In the genomic region with DNA sequence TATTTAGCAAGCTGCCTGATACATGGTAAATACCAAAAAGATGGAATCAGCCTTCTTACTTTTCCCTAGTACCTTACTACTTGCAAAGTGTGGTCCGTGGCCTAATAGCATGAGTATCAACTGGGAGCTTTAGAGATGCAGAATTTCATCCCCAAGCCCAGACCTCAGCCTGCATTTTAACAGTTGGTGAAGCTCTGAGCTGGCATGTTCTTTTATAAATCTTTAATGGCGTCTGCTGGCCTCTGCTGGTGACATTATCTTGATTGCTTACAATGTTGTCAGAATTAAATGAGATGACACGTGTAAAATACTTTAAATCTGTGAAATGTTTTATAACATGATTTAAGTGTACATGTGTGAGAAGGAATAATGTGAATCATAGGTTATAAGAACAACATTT, we compare ENCODE assay signal across 10 cellular contexts.
DNase-seq lines count a peak whose midpoint lies in the region; ATAC-seq and TF ChIP-seq lines count a peak whose summit lies in the region.
"Had no signal": no experiment of that assay in that cellular context is flagged by ENCODE, and none has a peak within 500 bp of the region (broad histone marks: within the 10 kb centered on the region; RNA-seq: fewer than 3 reads in every experiment).

No MANE protein-coding gene starts in this region.

- no peak overlapping the region for H3K18ac ChIP-seq in mesendoderm (ENCODE audit: low read length)

- H3K23ac ChIP-seq in mesendoderm (ENCODE audit: low read length) = no peak overlapping the region

- DNase-seq in COR-L47 (lab: John Stamatoyannopoulos, UW) (peak; percentile 36), brain microvascular endothelial cell (peak; percentile 46), mesendoderm (peak; percentile 51), NCI-H146 (lab: John Stamatoyannopoulos, UW) (no peak)
- DNase-seq: activated CD8-positive, alpha-beta memory T cell treated with anti-CD3 and anti-CD28 coated beads, Interleukin-2, amount 10 ng/mL, durations not matched to agents 7 days and 5 days; stimulated activated CD4-positive, alpha-beta T cell treated with anti-CD3 and anti-CD28 coated beads, Interleukin-4, amount 100 ng/mL, for 24 hours had no signal

- H3K36me3 ChIP-seq in brain microvascular endothelial cell (replicated peaks) (no peaks in the 10 kb centered on the region), mesendoderm (ENCODE audit: control insufficient read depth, insufficient read depth, low read length) (no peaks in the 10 kb centered on the region)

- ATAC-seq in HG03342 (IDR thresholded peaks at IDR 0.05; ENCODE audit: unreplicated experiment) = no peak
- no peak for ATAC-seq in GM18502 (IDR thresholded peaks at IDR 0.05; ENCODE audit: poor library complexity, unreplicated experiment)
- ATAC-seq in HG03097 (IDR thresholded peaks at IDR 0.05; ENCODE audit: low FRiP score, unreplicated experiment) = no peak
- ATAC-seq: activated CD8-positive, alpha-beta memory T cell treated with anti-CD3 and anti-CD28 coated beads, Interleukin-2, amount 10 ng/mL, durations not matched to agents 7 days and 5 days had no signal

- no peak overlapping the region for H2BK120ac ChIP-seq in mesendoderm (ENCODE audit: low read depth, low read length)

- H3K27ac ChIP-seq in brain microvascular endothelial cell (peak overlapping the region; percentile 68), mesendoderm (ENCODE audit: low read depth, low read length) (no peak overlapping the region)

- H3K79me1 ChIP-seq in mesendoderm (ENCODE audit: low read length) = no peaks in the 10 kb centered on the region

- no CpG with 5 or more reads among the region's 3 CpGs for WGBS in mesendoderm (ENCODE audit: extremely low coverage, insufficient coverage, low lambda C conversion rate)

- H4K8ac ChIP-seq in mesendoderm (ENCODE audit: low read depth, low read length) = no peak overlapping the region

- H3K4me1 ChIP-seq in mesendoderm (ENCODE audit: control insufficient read depth, low read depth, low read length) = peaks cover 7% of the 10 kb centered on the region

- TF ChIP-seq CTCF in brain microvascular endothelial cell (IDR thresholded peaks at IDR 0.05; ENCODE audit: low read depth, low read length, missing control alignments) = peak; percentile 26

- no peak overlapping the region for H3K4me2 ChIP-seq in mesendoderm (ENCODE audit: low read length)

- H3K79me2 ChIP-seq in mesendoderm (ENCODE audit: control insufficient read depth, insufficient read depth, low read length) = no peaks in the 10 kb centered on the region

- H2BK15ac ChIP-seq in mesendoderm (replicated peaks; ENCODE audit: low read depth) = no peak overlapping the region

- no peak overlapping the region for H3K4ac ChIP-seq in mesendoderm (ENCODE audit: low read depth, low read length)

- no peak overlapping the region for H2AK5ac ChIP-seq in mesendoderm (ENCODE audit: low read length)

- no peak overlapping the region for H3K9ac ChIP-seq in mesendoderm (ENCODE audit: low read length)

- no peak overlapping the region for H4K5ac ChIP-seq in mesendoderm (ENCODE audit: low read length)

- no peak overlapping the region for H2BK5ac ChIP-seq in mesendoderm (ENCODE audit: low read length)

- H3K56ac ChIP-seq in mesendoderm (ENCODE audit: low read length) = no peak overlapping the region

- TF ChIP-seq EP300 in Ishikawa (IDR thresholded peaks at IDR 0.05; ENCODE audit: borderline replicate concordance) = no peak

- TF ChIP-seq RAD21 in Ishikawa (IDR thresholded peaks at IDR 0.05; ENCODE audit: low read depth) = peak; percentile 31; the same call in 1 of the 2 replicates

- H3K27me3 ChIP-seq in brain microvascular endothelial cell (replicated peaks) = no peaks in the 10 kb centered on the region
- H3K27me3 ChIP-seq in mesendoderm (ENCODE audit: insufficient read depth, low read length, poor library complexity) = no peaks in the 10 kb centered on the region

- H3K4me3 ChIP-seq in brain microvascular endothelial cell (ENCODE audit: low read depth, low read length) = no peak overlapping the region
- no peak overlapping the region for H3K4me3 ChIP-seq in mesendoderm (ENCODE audit: low read length)

- in situ Hi-C loops in brain microvascular endothelial cell (cut with HindIII; ENCODE audit: low pct_ligation_motif_present, low sequenced_read_pairs) = no loop called here

TF ChIP-seq in Ishikawa, 13 proteins besides CTCF, POLR2A, EP300 and RAD21:
- TF ChIP-seq, protein P1, sequence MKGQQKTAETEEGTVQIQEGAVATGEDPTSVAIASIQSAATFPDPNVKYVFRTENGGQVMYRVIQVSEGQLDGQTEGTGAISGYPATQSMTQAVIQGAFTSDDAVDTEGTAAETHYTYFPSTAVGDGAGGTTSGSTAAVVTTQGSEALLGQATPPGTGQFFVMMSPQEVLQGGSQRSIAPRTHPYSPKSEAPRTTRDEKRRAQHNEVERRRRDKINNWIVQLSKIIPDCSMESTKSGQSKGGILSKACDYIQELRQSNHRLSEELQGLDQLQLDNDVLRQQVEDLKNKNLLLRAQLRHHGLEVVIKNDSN (IDR thresholded peaks at IDR 0.05) = no peak
- TF ChIP-seq TCF12 (IDR thresholded peaks at IDR 0.05; ENCODE audit: low read depth) (no peak), FOXM1 (IDR thresholded peaks at IDR 0.05; ENCODE audit: borderline replicate concordance, low read depth) (no peak), TAF1 (IDR thresholded peaks at IDR 0.05; ENCODE audit: low read depth) (no peak), NFIC (IDR thresholded peaks at IDR 0.05) (no peak), CREB1 (IDR thresholded peaks at IDR 0.05; ENCODE audit: low read depth) (no peak), CEBPB (IDR thresholded peaks at IDR 0.05) (no peak), TEAD4 (IDR thresholded peaks at IDR 0.05) (no peak), YY1 (IDR thresholded peaks at IDR 0.05; ENCODE audit: low read depth) (no peak), EGR1 (IDR thresholded peaks at IDR 0.05) (no peak), ZBTB7A (IDR thresholded peaks at IDR 0.05; ENCODE audit: low read depth) (no peak)
- TF ChIP-seq, protein P2, sequence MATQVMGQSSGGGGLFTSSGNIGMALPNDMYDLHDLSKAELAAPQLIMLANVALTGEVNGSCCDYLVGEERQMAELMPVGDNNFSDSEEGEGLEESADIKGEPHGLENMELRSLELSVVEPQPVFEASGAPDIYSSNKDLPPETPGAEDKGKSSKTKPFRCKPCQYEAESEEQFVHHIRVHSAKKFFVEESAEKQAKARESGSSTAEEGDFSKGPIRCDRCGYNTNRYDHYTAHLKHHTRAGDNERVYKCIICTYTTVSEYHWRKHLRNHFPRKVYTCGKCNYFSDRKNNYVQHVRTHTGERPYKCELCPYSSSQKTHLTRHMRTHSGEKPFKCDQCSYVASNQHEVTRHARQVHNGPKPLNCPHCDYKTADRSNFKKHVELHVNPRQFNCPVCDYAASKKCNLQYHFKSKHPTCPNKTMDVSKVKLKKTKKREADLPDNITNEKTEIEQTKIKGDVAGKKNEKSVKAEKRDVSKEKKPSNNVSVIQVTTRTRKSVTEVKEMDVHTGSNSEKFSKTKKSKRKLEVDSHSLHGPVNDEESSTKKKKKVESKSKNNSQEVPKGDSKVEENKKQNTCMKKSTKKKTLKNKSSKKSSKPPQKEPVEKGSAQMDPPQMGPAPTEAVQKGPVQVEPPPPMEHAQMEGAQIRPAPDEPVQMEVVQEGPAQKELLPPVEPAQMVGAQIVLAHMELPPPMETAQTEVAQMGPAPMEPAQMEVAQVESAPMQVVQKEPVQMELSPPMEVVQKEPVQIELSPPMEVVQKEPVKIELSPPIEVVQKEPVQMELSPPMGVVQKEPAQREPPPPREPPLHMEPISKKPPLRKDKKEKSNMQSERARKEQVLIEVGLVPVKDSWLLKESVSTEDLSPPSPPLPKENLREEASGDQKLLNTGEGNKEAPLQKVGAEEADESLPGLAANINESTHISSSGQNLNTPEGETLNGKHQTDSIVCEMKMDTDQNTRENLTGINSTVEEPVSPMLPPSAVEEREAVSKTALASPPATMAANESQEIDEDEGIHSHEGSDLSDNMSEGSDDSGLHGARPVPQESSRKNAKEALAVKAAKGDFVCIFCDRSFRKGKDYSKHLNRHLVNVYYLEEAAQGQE (IDR thresholded peaks at IDR 0.05; ENCODE audit: low read depth) = no peak
- TF ChIP-seq, protein P3, sequence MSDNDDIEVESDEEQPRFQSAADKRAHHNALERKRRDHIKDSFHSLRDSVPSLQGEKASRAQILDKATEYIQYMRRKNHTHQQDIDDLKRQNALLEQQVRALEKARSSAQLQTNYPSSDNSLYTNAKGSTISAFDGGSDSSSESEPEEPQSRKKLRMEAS (IDR thresholded peaks at IDR 0.05) = no peak
